ENCODE assay signal across 8 cellular contexts in the genomic region with DNA sequence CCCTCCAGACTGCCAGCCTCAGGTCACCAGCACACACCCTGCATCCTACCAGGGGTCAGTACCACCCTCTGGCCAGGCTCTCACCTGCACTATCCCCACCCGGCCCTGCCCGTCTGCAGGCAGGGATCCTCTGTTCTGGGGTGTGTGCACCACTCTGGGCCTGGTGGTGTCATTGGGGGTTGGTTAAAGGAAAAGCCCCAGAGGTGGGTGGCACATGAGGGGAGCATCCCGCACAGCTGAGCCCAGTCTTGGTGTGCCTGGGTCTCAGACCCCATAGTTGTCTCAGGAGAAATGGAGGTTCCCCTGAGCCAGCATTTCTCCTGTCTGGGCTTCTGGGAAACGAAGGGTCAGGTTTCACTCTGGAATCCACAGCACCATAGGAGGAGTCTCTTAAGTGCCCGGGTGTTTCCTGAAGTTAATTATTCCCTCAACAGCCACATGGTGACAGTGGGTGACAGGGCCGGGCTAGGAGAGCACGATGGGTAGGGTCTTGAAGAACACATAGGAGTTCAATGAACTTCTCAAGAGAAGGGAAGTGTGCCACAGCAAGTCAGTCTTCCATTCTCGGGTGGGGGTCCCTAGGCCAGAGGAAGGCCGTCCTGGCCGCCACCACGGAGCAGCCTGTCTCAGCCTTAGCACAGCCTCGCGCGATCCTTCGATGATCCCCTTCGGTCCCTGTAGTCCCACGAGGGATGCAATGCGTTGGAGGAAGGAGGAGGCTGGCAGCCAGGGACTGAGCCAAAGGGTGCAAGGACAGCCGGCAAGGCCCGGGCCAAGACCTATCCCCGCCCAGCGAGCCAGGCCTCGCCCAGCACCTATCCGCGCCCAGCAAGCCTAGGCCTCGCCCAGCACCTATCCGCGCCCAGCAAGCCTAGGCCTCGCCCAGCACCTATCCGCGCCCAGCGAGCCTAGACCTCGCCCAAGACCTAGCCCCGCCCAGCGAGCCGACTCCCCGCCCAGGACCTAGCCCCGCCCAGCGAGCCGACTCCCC. TPM values are rescaled to one million over a fixed set of nuclear protein-coding genes. Genes with fewer than 3 reads are reported as not detected.
DNase-seq lines count a peak whose midpoint lies in the region; ATAC-seq, FAIRE-seq and TF ChIP-seq lines count a peak whose summit lies in the region.

No MANE protein-coding gene starts in this region.

- H3K36me3 ChIP-seq in bronchial epithelial cell (ENCODE audit: control insufficient read depth, insufficient read depth, low read length) = peaks cover 15% of the 10 kb centered on the region
- H3K36me3 ChIP-seq in keratinocyte (ENCODE audit: control insufficient read depth in 2 of 2, extremely low read depth in 1 of 2, insufficient read depth in 2 of 2, low read length in 2 of 2) = peaks cover 21 to 22% of the 10 kb centered on the region in 2 experiments

- H3K27me3 ChIP-seq in bronchial epithelial cell (ENCODE audit: control insufficient read depth, insufficient read depth, low read length) (no peaks in the 10 kb centered on the region), keratinocyte (ENCODE audit: control insufficient read depth, extremely low read depth, insufficient read depth, low read length) (no peaks in the 10 kb centered on the region)

- H3K9me3 ChIP-seq in keratinocyte (ENCODE audit: control insufficient read depth, low read depth, low read length) = no peaks in the 10 kb centered on the region

- H3K79me2 ChIP-seq in keratinocyte (ENCODE audit: control insufficient read depth, insufficient read depth, low read length) = peaks cover 35% of the 10 kb centered on the region

- FAIRE-seq in bronchial epithelial cell (lab: Jason Lieb, UNC) = no peak
- peak; percentile 44 for FAIRE-seq in keratinocyte (lab: Jason Lieb, UNC)

- dilution Hi-C loops in keratinocyte (cut with MboI; ENCODE audit: extremely low pct_ligation_motif_present, low sequenced_read_pairs) = no loop called here

- H3K4me1 ChIP-seq in keratinocyte (ENCODE audit: control insufficient read depth, extremely low read depth, insufficient read depth, low read length) = peaks cover 10% of the 10 kb centered on the region

- peak overlapping the region; percentile 46 for H3K9ac ChIP-seq in keratinocyte (ENCODE audit: control insufficient read depth, extremely low read depth, insufficient read depth, low read length)

- no peak for TF ChIP-seq CTCF in VCaP (conservative IDR thresholded peaks at IDR 0.05)
- no peak for TF ChIP-seq CTCF in bronchial epithelial cell (IDR thresholded peaks at IDR 0.05; ENCODE audit: insufficient read depth, low read length, severe bottlenecking)
- no peak for TF ChIP-seq CTCF in keratinocyte (optimal IDR thresholded peaks at IDR 0.05 in 1 of 3, IDR thresholded peaks at IDR 0.05 in 1 of 3, conservative IDR thresholded peaks at IDR 0.05 in 1 of 3; ENCODE audit: extremely low read depth in 1 of 3, insufficient read depth in 2 of 3, low read length in 3 of 3)

- DNase-seq in NCI-H1048 (lab: John Stamatoyannopoulos, UW) (peak; percentile 61), bronchial epithelial cell (ENCODE audit: low read depth) (peak; percentile 63), keratinocyte (ENCODE audit: low read depth, low spot score) (peak; percentile 70), OCI-M2 (lab: John Stamatoyannopoulos, UW; ENCODE audit: unreplicated experiment) (no peak)
- peak; percentile 64 to 83 for DNase-seq in stimulated activated CD4-positive, alpha-beta T cell treated with anti-CD3 and anti-CD28 coated beads, Interleukin-15, amount 100 ng/mL, for 48 hours (ENCODE audit: low read depth in 2 of 2)

- H3K9me1 ChIP-seq in keratinocyte (ENCODE audit: control insufficient read depth, extremely low read depth, insufficient read depth, low read length) = no peaks in the 10 kb centered on the region

- H2AFZ ChIP-seq in keratinocyte (ENCODE audit: control insufficient read depth, low read length) = peak overlapping the region; percentile 3

- peak overlapping the region; percentile 85 for H3K27ac ChIP-seq in VCaP
- H3K27ac ChIP-seq in keratinocyte (ENCODE audit: control insufficient read depth, insufficient read depth, low read length) = peak overlapping the region; percentile 42

- H3K4me3 ChIP-seq in bronchial epithelial cell (ENCODE audit: low read depth, low read length) = peak overlapping the region; percentile 17
- H3K4me3 ChIP-seq in keratinocyte (ENCODE audit: control insufficient read depth in 2 of 3, extremely low read depth in 1 of 3, insufficient read depth in 2 of 3, low read depth in 1 of 3, low read length in 3 of 3) = no peak overlapping the region

- ATAC-seq in GM18520 (IDR thresholded peaks at IDR 0.05; ENCODE audit: unreplicated experiment) (peak; percentile 23), HG03280 (IDR thresholded peaks at IDR 0.05; ENCODE audit: unreplicated experiment) (no peak)

- peak overlapping the region; percentile 80 for H3K4me2 ChIP-seq in keratinocyte (ENCODE audit: control insufficient read depth, extremely low read depth, insufficient read depth, low read depth, low read length)

- H4K20me1 ChIP-seq in keratinocyte (ENCODE audit: control insufficient read depth, extremely low read depth, insufficient read depth, low read length) = peaks cover 3% of the 10 kb centered on the region

RNA-seq across cellular contexts. Expression of gene FARP2, which starts 1.1 kb away (rescaled TPM):
- 25.0 and 35.8 TPM in 2 replicates for total RNA-seq in bronchial epithelial cell
- polyA plus RNA-seq in keratinocyte = 34.8 to 40.0 TPM (median 39.3 TPM) in 3 replicates
- 14.7 TPM for polyA plus RNA-seq in keratinocyte (2011; ENCODE audit: low read depth)
- 21.4 and 30.8 TPM in 2 replicates for polyA plus RNA-seq in keratinocyte (2011; cell fraction: cytosol; rRNA removed)
- polyA plus RNA-seq in keratinocyte (2011; cell fraction: nucleus; rRNA removed) = 46.2 and 46.6 TPM in 2 replicates
- 17.4 and 30.0 TPM in 2 replicates for polyA plus RNA-seq in keratinocyte (2012; ENCODE audit: low replicate concordance)
- 60.2 to 78.7 TPM (median 68.2 TPM) in 3 replicates for polyA minus RNA-seq in keratinocyte
- 38.4 TPM for polyA minus RNA-seq in keratinocyte (2011; cell fraction: cytosol; rRNA and poly(A)+ RNA removed)
- 44.3 and 90.9 TPM in 2 replicates for polyA minus RNA-seq in keratinocyte (2011; cell fraction: nucleus; rRNA and poly(A)+ RNA removed)

RNA-seq across cellular contexts. Expression of gene SEPTIN2, which starts 39.2 kb away (rescaled TPM):
- total RNA-seq in bronchial epithelial cell = 181 and 202 TPM in 2 replicates
- polyA plus RNA-seq in keratinocyte = 324 to 644 TPM (median 510 TPM) in 3 replicates
- 185 TPM for polyA plus RNA-seq in keratinocyte (2011; ENCODE audit: low read depth)
- polyA plus RNA-seq in keratinocyte (2011; cell fraction: cytosol; rRNA removed) = 277 and 576 TPM in 2 replicates
- polyA plus RNA-seq in keratinocyte (2011; cell fraction: nucleus; rRNA removed) = 398 and 533 TPM in 2 replicates
- polyA plus RNA-seq in keratinocyte (2012; ENCODE audit: low replicate concordance) = 94.9 and 264 TPM in 2 replicates
- polyA minus RNA-seq in keratinocyte = 305 to 502 TPM (median 363 TPM) in 3 replicates
- 194 TPM for polyA minus RNA-seq in keratinocyte (2011; cell fraction: cytosol; rRNA and poly(A)+ RNA removed)
- 150 and 330 TPM in 2 replicates for polyA minus RNA-seq in keratinocyte (2011; cell fraction: nucleus; rRNA and poly(A)+ RNA removed)

RNA-seq across cellular contexts. Expression of gene HDLBP, which starts 39.5 kb away (rescaled TPM):
- 768 and 805 TPM in 2 replicates for total RNA-seq in bronchial epithelial cell
- polyA plus RNA-seq in keratinocyte = 266 to 471 TPM (median 289 TPM) in 3 replicates
- polyA plus RNA-seq in keratinocyte (2011; ENCODE audit: low read depth) = 396 TPM
- polyA plus RNA-seq in keratinocyte (2011; cell fraction: cytosol; rRNA removed) = 382 and 489 TPM in 2 replicates
- 398 and 452 TPM in 2 replicates for polyA plus RNA-seq in keratinocyte (2011; cell fraction: nucleus; rRNA removed)
- 236 and 353 TPM in 2 replicates for polyA plus RNA-seq in keratinocyte (2012; ENCODE audit: low replicate concordance)
- 439 to 717 TPM (median 544 TPM) in 3 replicates for polyA minus RNA-seq in keratinocyte
- polyA minus RNA-seq in keratinocyte (2011; cell fraction: cytosol; rRNA and poly(A)+ RNA removed) = 476 TPM
- polyA minus RNA-seq in keratinocyte (2011; cell fraction: nucleus; rRNA and poly(A)+ RNA removed) = 226 and 405 TPM in 2 replicates
